8 cellular contexts compared by ENCODE assay signal in genomic region chr16:49407873-49408565, GRCh38. TPM values are rescaled to one million over a fixed set of nuclear protein-coding genes. Genes with fewer than 3 reads are reported as not detected.
DNase-seq lines count a peak whose midpoint lies in the region; ATAC-seq and TF ChIP-seq lines count a peak whose summit lies in the region.

No MANE protein-coding gene starts in this region.

- peaks cover 8% of the 10 kb centered on the region for H3K27me3 Mint-ChIP-seq in CD4-positive, alpha-beta T cell

- H3K4me1 Mint-ChIP-seq in CD4-positive, alpha-beta T cell (ENCODE audit: low read depth): peaks cover 4% of the 10 kb centered on the region

- H3K27me3 ChIP-seq in CD4-positive, alpha-beta T cell (ENCODE audit: control insufficient read depth, insufficient read depth, low read length): no peaks in the 10 kb centered on the region

- POLR2A ChIA-PET in CD4-positive, alpha-beta T cell (lab: Charles Lee): no interaction called here

- TF ChIP-seq CTCF in CD4-positive, alpha-beta T cell (IDR thresholded peaks at IDR 0.05): peak; percentile 75

- no peak overlapping the region for H3K27ac Mint-ChIP-seq in CD4-positive, alpha-beta T cell

- DNase-seq in CD4-positive, alpha-beta T cell: peak; percentile 45 to 72 (median 55)
- DNase-seq in NCI-H748 (lab: John Stamatoyannopoulos, UW; ENCODE audit: unreplicated experiment): peak; percentile 90
- peak; percentile 49 to 56 for DNase-seq in activated CD4-positive, alpha-beta T cell treated with anti-CD3 and anti-CD28 coated beads, Interleukin-2, amount 50 U/mL, for 4 hours
- DNase-seq in ecto neural progenitor cell (ENCODE audit: low spot score): peak; percentile 90
- DNase-seq in lung microvascular endothelial cell (ENCODE audit: low read depth in 2 of 2): peak; percentile 75 to 89
- peak; percentile 33 to 37 for DNase-seq in stimulated activated CD8-positive, alpha-beta memory T cell treated with anti-CD3 and anti-CD28 coated beads, Interleukin-15, amount 100 ng/mL, for 48 hours (ENCODE audit: low read depth in 2 of 2)

- CTCF ChIA-PET in CD4-positive, alpha-beta T cell (lab: Charles Lee): interaction anchor here (0.7 to 1.0 kb wide), 2 partner anchors 185 to 514 kb away, joined by 4 to 5 read pairs; no protein-coding TSS in a partner anchor

- peaks cover 3% of the 10 kb centered on the region for H3K9me3 Mint-ChIP-seq in CD4-positive, alpha-beta T cell

- H3K4me3 Mint-ChIP-seq in CD4-positive, alpha-beta T cell: no peak overlapping the region

- intact Hi-C loops in CD4-positive, alpha-beta T cell (cut with DNase I, micrococcal nuclease): loop anchor here (1.0 to 5.0 kb wide), 5 partner anchors 184 to 804 kb away; no protein-coding TSS in a partner anchor

- no peaks in the 10 kb centered on the region for H3K36me3 Mint-ChIP-seq in CD4-positive, alpha-beta T cell (ENCODE audit: low read depth)

- H3K9me3 ChIP-seq in CD4-positive, alpha-beta T cell (ENCODE audit: control insufficient read depth, low read length): no peaks in the 10 kb centered on the region

- ATAC-seq in CD4-positive, alpha-beta T cell (ENCODE audit: poor library complexity): peak; percentile 74
- ATAC-seq in GM19395 (IDR thresholded peaks at IDR 0.05; ENCODE audit: unreplicated experiment) (peak; percentile 95), HG03442 (IDR thresholded peaks at IDR 0.05; ENCODE audit: unreplicated experiment) (peak; percentile 94)

- H3K27ac ChIP-seq in CD4-positive, alpha-beta T cell (ENCODE audit: low read depth, low read length): no peak overlapping the region

RNA-seq across cellular contexts. Expression of gene C16orf78, which starts 34.4 kb away (rescaled TPM):
- total RNA-seq in CD4-positive, alpha-beta T cell: not detected
- not detected in 2 replicates for total RNA-seq in lung microvascular endothelial cell

Comparison
In these comparisons a context has a peak if more than half of its experiments do, and no peak if none do; other contexts are left out.
1. DNase-seq: peak in every context shown above with its lines; median percentile 90 in NCI-H748; 90 in ecto neural progenitor cell; 82 in lung microvascular endothelial cell; 55 in CD4-positive, alpha-beta T cell; 52 in activated CD4-positive, alpha-beta T cell treated with anti-CD3 and anti-CD28 coated beads, Interleukin-2, amount 50 U/mL, for 4 hours; 35 in stimulated activated CD8-positive, alpha-beta memory T cell treated with anti-CD3 and anti-CD28 coated beads, Interleukin-15, amount 100 ng/mL, for 48 hours.